In the genomic region with DNA sequence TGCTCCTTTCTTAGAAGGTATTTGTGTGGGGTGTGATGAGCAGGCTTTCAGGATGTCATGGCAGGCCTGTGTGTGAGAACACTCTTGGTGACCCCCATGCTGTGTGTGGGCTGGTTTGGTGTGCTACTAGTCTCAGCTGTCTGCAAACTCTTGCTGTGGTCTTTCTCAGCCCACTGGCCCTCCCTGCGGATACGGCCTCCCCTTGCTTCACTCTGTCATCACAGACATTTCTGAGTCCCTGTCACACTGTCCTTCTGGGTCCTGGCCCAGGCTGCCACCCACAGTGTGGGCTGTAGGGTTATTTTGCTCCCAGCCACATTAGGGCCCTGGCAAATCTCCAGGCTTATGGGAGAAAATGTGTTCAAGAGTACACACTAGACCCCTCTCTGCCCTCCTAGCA, we compare ENCODE assay signal across 25 cellular contexts.
"Had no signal": no experiment of that assay in that cellular context is flagged by ENCODE, and none has a peak within 500 bp of the region (broad histone marks: within the 10 kb centered on the region; RNA-seq: fewer than 3 reads in every experiment).

No MANE protein-coding gene starts in this region.

- DNase-seq: dermis blood vessel endothelial cell; effector memory CD4-positive, alpha-beta T cell; foreskin keratinocyte; heart left ventricle; left cardiac atrium; left lung; mammary epithelial cell; natural killer cell; right lobe of liver; stimulated activated CD4-positive, alpha-beta T cell treated with anti-CD3 and anti-CD28 coated beads, Interleukin-12 subunit alpha, Interleukin-12 subunit beta, amount 100 ng/mL, for 4 hours; stimulated activated CD4-positive, alpha-beta T cell treated with anti-CD3 and anti-CD28 coated beads, Interleukin-1b, Interleukin-23, amount 100 ng/mL, for 48 hours; stimulated activated CD4-positive, alpha-beta T cell treated with anti-CD3 and anti-CD28 coated beads, Interleukin-4, amount 100 ng/mL, for 1 hour; stimulated activated CD8-positive, alpha-beta memory T cell treated with anti-CD3 and anti-CD28 coated beads, Interleukin-4, amount 100 ng/mL, for 48 hours; stimulated activated naive CD4-positive, alpha-beta T cell treated with Interleukin-2 at 50 U/mL for 16 hours; stomach; thyroid gland had no signal

- H3K36me3 Mint-ChIP-seq: natural killer cell, type B pancreatic cell had no signal

- H3K9me3 Mint-ChIP-seq: natural killer cell, type B pancreatic cell had no signal

- H3K4me3 ChIP-seq: coronary artery, esophagus muscularis mucosa, gastroesophageal sphincter, heart left ventricle, hepatocyte, left lung, right lobe of liver, smooth muscle cell, stomach, thyroid gland had no signal

- H3K4me1 ChIP-seq: foreskin keratinocyte, parathyroid adenoma, right lobe of liver, thyroid gland had no signal

- H3K9me3 ChIP-seq: esophagus muscularis mucosa, gastroesophageal sphincter, neutrophil, right lobe of liver, stomach, thyroid gland had no signal

- H3K27me3 Mint-ChIP-seq: progenitor cell of endocrine pancreas, type B pancreatic cell had no signal

- H3K27ac ChIP-seq: coronary artery, esophagus muscularis mucosa, foreskin keratinocyte, gastroesophageal sphincter, heart left ventricle, hepatocyte, left lung, neutrophil, parathyroid adenoma, right lobe of liver, stomach, thyroid gland had no signal

- H3K4me3 Mint-ChIP-seq: natural killer cell, type B pancreatic cell had no signal

- H3K36me3 ChIP-seq: esophagus muscularis mucosa, gastroesophageal sphincter, heart left ventricle, left lung, neutrophil, right lobe of liver, stomach, thyroid gland had no signal

- H3K27ac Mint-ChIP-seq: natural killer cell, progenitor cell of endocrine pancreas, type B pancreatic cell had no signal

- ATAC-seq: foreskin keratinocyte, gastroesophageal sphincter, left cardiac atrium, left lung, natural killer cell, right lobe of liver had no signal
